Comparison of ENCODE assay signal across 8 cellular contexts in genomic region chr10:119028900-119029612, GRCh38. TPM values are rescaled to one million over a fixed set of nuclear protein-coding genes. Genes with fewer than 3 reads are reported as not detected.
DNase-seq lines count a peak whose midpoint lies in the region; ATAC-seq and TF ChIP-seq lines count a peak whose summit lies in the region.

No MANE protein-coding gene starts in this region.

- H3K9me3 ChIP-seq in Caco-2: no peaks in the 10 kb centered on the region
- no peaks in the 10 kb centered on the region for H3K9me3 ChIP-seq in HUES6 (ENCODE audit: control insufficient read depth, insufficient read depth, low read depth, low read length)
- no peaks in the 10 kb centered on the region for H3K9me3 ChIP-seq in Peyer's patch

- H3K4me3 ChIP-seq in Caco-2 (ENCODE audit: low read depth, low read length) (peak overlapping the region; percentile 68), HUES6 (ENCODE audit: low read depth, low read length) (peak overlapping the region; percentile 58), Peyer's patch (peak overlapping the region; percentile 27 to 73 (median 66)), fibroblast of mammary gland (ENCODE audit: control insufficient read depth, low read depth, low read length) (peak overlapping the region; percentile 31)

- no TSS peak for BruUV-seq in Caco-2 (replicated peaks; lab: Mats Ljungman, UMichigan)

- POLR2A ChIA-PET in Caco-2 (lab: Charles Lee): interaction anchor here (1.0 kb wide), 1 partner anchor 275 kb away, joined by 5 read pairs; the partner anchor contains the start of gene CACUL1
- POLR2A ChIA-PET in naive thymus-derived CD8-positive, alpha-beta T cell (lab: Charles Lee): interaction anchor here (0.6 kb wide), 1 partner anchor 291 kb away, joined by 6 read pairs; no protein-coding TSS in a partner anchor

- H3K36me3 ChIP-seq in Caco-2 (ENCODE audit: control insufficient read depth, insufficient read depth, low read length) (no peaks in the 10 kb centered on the region), HUES6 (ENCODE audit: control insufficient read depth, insufficient read depth, low read length) (peaks cover 25% of the 10 kb centered on the region), Peyer's patch (peaks cover 0 to 13% (median 0%) of the 10 kb centered on the region in 3 donors)

- peak; percentile 95 to 97 for DNase-seq in Caco-2
- peak; percentile 67 to 88 (median 88) for DNase-seq in Peyer's patch
- DNase-seq in fibroblast of mammary gland (ENCODE audit: low read depth): peak; percentile 76
- DNase-seq in naive thymus-derived CD8-positive, alpha-beta T cell: peak; percentile 61 to 89 (median 70)
- DNase-seq in stimulated activated effector memory CD8-positive, alpha-beta T cell treated with anti-CD3 and anti-CD28 coated beads, Interleukin-12 subunit alpha, Interleukin-12 subunit beta, amount 100 ng/mL, for 72 hours (ENCODE audit: low spot score in 2 of 2): peak; percentile 68 to 88

- peaks cover 9% of the 10 kb centered on the region for H3K4me1 Mint-ChIP-seq in Caco-2 (ENCODE audit: low read depth, unreplicated experiment)
- H3K4me1 Mint-ChIP-seq in activated T-helper 17 cell treated with anti-CD3 and anti-CD28 coated beads, Interleukin-2, amount 50 U/mL, for 72 hours: peaks cover 9% of the 10 kb centered on the region
- peaks cover 3 to 18% (median 8%) of the 10 kb centered on the region in 4 donors for H3K4me1 Mint-ChIP-seq in naive thymus-derived CD8-positive, alpha-beta T cell
- H3K4me1 Mint-ChIP-seq in stimulated activated effector memory CD8-positive, alpha-beta T cell treated with anti-CD3 and anti-CD28 coated beads, Interleukin-12 subunit alpha, Interleukin-12 subunit beta, amount 100 ng/mL, for 72 hours: peaks cover 11% of the 10 kb centered on the region

- H3K27ac ChIP-seq in HUES6 (ENCODE audit: low read depth, low read length) (no peak overlapping the region), Peyer's patch (peak overlapping the region in 2 of 4 donors; percentile 6 to 35)

- H3K4me3 Mint-ChIP-seq in Caco-2 (ENCODE audit: unreplicated experiment): peak overlapping the region; percentile 65
- H3K4me3 Mint-ChIP-seq in activated T-helper 17 cell treated with anti-CD3 and anti-CD28 coated beads, Interleukin-2, amount 50 U/mL, for 72 hours: peak overlapping the region; percentile 53
- H3K4me3 Mint-ChIP-seq in naive thymus-derived CD8-positive, alpha-beta T cell: peak overlapping the region; percentile 62 to 91 (median 80)
- peak overlapping the region; percentile 64 for H3K4me3 Mint-ChIP-seq in stimulated activated effector memory CD8-positive, alpha-beta T cell treated with anti-CD3 and anti-CD28 coated beads, Interleukin-12 subunit alpha, Interleukin-12 subunit beta, amount 100 ng/mL, for 72 hours

- TF ChIP-seq CTCF in Caco-2 (IDR thresholded peaks at IDR 0.05; ENCODE audit: insufficient read depth in 1 of 2, low read depth in 1 of 2, low read length in 1 of 2, severe bottlenecking in 1 of 2, unreplicated experiment in 1 of 2) (peak in 1 of 2 experiments; percentile 18), Peyer's patch (IDR thresholded peaks at IDR 0.05) (peak in 4 of 6 experiments; percentile 1 to 34 (median 27)), fibroblast of mammary gland (conservative IDR thresholded peaks at IDR 0.05; ENCODE audit: control insufficient read depth, insufficient read depth, low read depth, low read length) (no peak)

- peaks cover 40% of the 10 kb centered on the region for H3K36me3 Mint-ChIP-seq in Caco-2 (ENCODE audit: insufficient read depth, unreplicated experiment)
- H3K36me3 Mint-ChIP-seq in activated T-helper 17 cell treated with anti-CD3 and anti-CD28 coated beads, Interleukin-2, amount 50 U/mL, for 72 hours (ENCODE audit: low read depth): peaks cover 23% of the 10 kb centered on the region
- peaks cover 0 to 17% (median 0%) of the 10 kb centered on the region in 3 donors for H3K36me3 Mint-ChIP-seq in naive thymus-derived CD8-positive, alpha-beta T cell
- H3K36me3 Mint-ChIP-seq in stimulated activated effector memory CD8-positive, alpha-beta T cell treated with anti-CD3 and anti-CD28 coated beads, Interleukin-12 subunit alpha, Interleukin-12 subunit beta, amount 100 ng/mL, for 72 hours: peaks cover 36% of the 10 kb centered on the region

- H3K4me1 ChIP-seq in Caco-2: peaks cover 11% of the 10 kb centered on the region; the same call in 1 of the 2 replicates
- H3K4me1 ChIP-seq in HUES6 (ENCODE audit: control insufficient read depth, insufficient read depth, low read length): peaks cover 17% of the 10 kb centered on the region; the same call in 1 of the 2 replicates
- H3K4me1 ChIP-seq in Peyer's patch: peaks cover 3 to 20% (median 9%) of the 10 kb centered on the region in 4 donors

- no peaks in the 10 kb centered on the region for H3K27me3 ChIP-seq in Caco-2 (replicated peaks; ENCODE audit: control insufficient read depth, insufficient read depth, low read length)
- no peaks in the 10 kb centered on the region for H3K27me3 ChIP-seq in HUES6 (ENCODE audit: control insufficient read depth, insufficient read depth, low read length)
- H3K27me3 ChIP-seq in Peyer's patch: no peaks in the 10 kb centered on the region

- no peaks in the 10 kb centered on the region for H3K27me3 Mint-ChIP-seq in Caco-2 (ENCODE audit: insufficient read depth, unreplicated experiment)
- no peaks in the 10 kb centered on the region for H3K27me3 Mint-ChIP-seq in activated T-helper 17 cell treated with anti-CD3 and anti-CD28 coated beads, Interleukin-2, amount 50 U/mL, for 72 hours
- peaks cover 0 to 2% (median 0%) of the 10 kb centered on the region in 5 donors for H3K27me3 Mint-ChIP-seq in naive thymus-derived CD8-positive, alpha-beta T cell

- no peaks in the 10 kb centered on the region for H3K9me3 Mint-ChIP-seq in Caco-2 (ENCODE audit: unreplicated experiment)
- no peaks in the 10 kb centered on the region for H3K9me3 Mint-ChIP-seq in activated T-helper 17 cell treated with anti-CD3 and anti-CD28 coated beads, Interleukin-2, amount 50 U/mL, for 72 hours
- no peaks in the 10 kb centered on the region for H3K9me3 Mint-ChIP-seq in naive thymus-derived CD8-positive, alpha-beta T cell
- H3K9me3 Mint-ChIP-seq in stimulated activated effector memory CD8-positive, alpha-beta T cell treated with anti-CD3 and anti-CD28 coated beads, Interleukin-12 subunit alpha, Interleukin-12 subunit beta, amount 100 ng/mL, for 72 hours: no peaks in the 10 kb centered on the region

- no peak overlapping the region for H3K9ac ChIP-seq in HUES6 (ENCODE audit: low read length)

- intact Hi-C loops in Caco-2 (cut with micrococcal nuclease; ENCODE audit: unreplicated experiment): loop anchor here (5.0 kb wide), 1 partner anchor 272 kb away; no protein-coding TSS in a partner anchor

- peak; percentile 70 for ATAC-seq in GM21381 (IDR thresholded peaks at IDR 0.05; ENCODE audit: unreplicated experiment)
- ATAC-seq in activated T-helper 17 cell treated with anti-CD3 and anti-CD28 coated beads, Interleukin-2, amount 50 U/mL, for 72 hours (replicated peaks): peak; percentile 71
- ATAC-seq in naive thymus-derived CD8-positive, alpha-beta T cell: peak; percentile 76 to 83
- ATAC-seq in stimulated activated effector memory CD8-positive, alpha-beta T cell treated with anti-CD3 and anti-CD28 coated beads, Interleukin-12 subunit alpha, Interleukin-12 subunit beta, amount 100 ng/mL, for 72 hours: peak; percentile 83

- TF ChIP-seq POLR2A in Peyer's patch (IDR thresholded peaks at IDR 0.05): no peak

- CTCF ChIA-PET in Caco-2 (lab: Charles Lee): interaction anchor here (0.6 to 0.9 kb wide), 2 partner anchors 153 to 559 kb away, joined by 3 read pairs; no protein-coding TSS in a partner anchor

- no peak overlapping the region for H3K27ac Mint-ChIP-seq in Caco-2 (ENCODE audit: unreplicated experiment)
- no peak overlapping the region for H3K27ac Mint-ChIP-seq in activated T-helper 17 cell treated with anti-CD3 and anti-CD28 coated beads, Interleukin-2, amount 50 U/mL, for 72 hours
- H3K27ac Mint-ChIP-seq in naive thymus-derived CD8-positive, alpha-beta T cell: peak overlapping the region in 1 of 10 donors; percentile 18
- H3K27ac Mint-ChIP-seq in stimulated activated effector memory CD8-positive, alpha-beta T cell treated with anti-CD3 and anti-CD28 coated beads, Interleukin-12 subunit alpha, Interleukin-12 subunit beta, amount 100 ng/mL, for 72 hours: peak overlapping the region; percentile 87

RNA-seq across cellular contexts. Expression of gene NANOS1, which starts 0.5 kb away (rescaled TPM):
- total RNA-seq in Caco-2 (2022): 4.6 and 5.9 TPM in 2 replicates
- total RNA-seq in Peyer's patch: 1 to 10 TPM in 1 of 4 donors, under 1 TPM in 1, not detected in 2; 0.13 to 9.9 TPM
- under 1 TPM; 0.11 to 0.30 TPM for total RNA-seq in activated T-helper 17 cell treated with anti-CD3 and anti-CD28 coated beads, Interleukin-2, amount 50 U/mL, for 72 hours
- under 1 TPM; 0.55 to 0.60 TPM for total RNA-seq in naive thymus-derived CD8-positive, alpha-beta T cell
- polyA plus RNA-seq in naive thymus-derived CD8-positive, alpha-beta T cell: under 1 TPM in 1 of 3 donors, not detected in 2; 0.05 TPM

RNA-seq across cellular contexts. Expression of gene EIF3A, which starts 51.6 kb away (rescaled TPM):
- total RNA-seq in Caco-2 (2022) (146 and 150 TPM in 2 replicates), Peyer's patch (100 to 1,000 TPM in 1 of 4 donors, 10 to 100 TPM in 3; 69.5 to 266 (median 89.5) TPM)
- 100 to 1,000 TPM in 1 of 2 donors, 10 to 100 TPM in 1; 93.8 to 155 TPM for total RNA-seq in activated T-helper 17 cell treated with anti-CD3 and anti-CD28 coated beads, Interleukin-2, amount 50 U/mL, for 72 hours
- total RNA-seq in naive thymus-derived CD8-positive, alpha-beta T cell: 10 to 100 TPM; 88.2 to 93.6 TPM
- polyA plus RNA-seq in naive thymus-derived CD8-positive, alpha-beta T cell: 10 to 100 TPM; 30.0 to 56.2 (median 45.0) TPM
